ENCODE assay signal across 8 cellular contexts in genomic region chr6:166627875-166628849, GRCh38. TPM values are rescaled to one million over a fixed set of nuclear protein-coding genes. Genes with fewer than 3 reads are reported as not detected.
A peak's percentile ranks its signal among the peaks of the same experiment; 100 is the strongest.
DNase-seq lines count a peak whose midpoint lies in the region; ATAC-seq and TF ChIP-seq lines count a peak whose summit lies in the region.

No MANE protein-coding gene starts in this region.

- peak overlapping the region; percentile 88 for H3K4me3 Mint-ChIP-seq in activated naive CD8-positive, alpha-beta T cell treated with anti-CD3 and anti-CD28 coated beads, Interleukin-2, amount 50 U/mL, for 24 hours

- H4K20me1 ChIP-seq in SK-N-SH (ENCODE audit: insufficient read depth), result no peaks in the 10 kb centered on the region

- TF ChIP-seq CTCF in SK-N-SH (IDR thresholded peaks at IDR 0.05) (no peak), left ventricle myocardium inferior (IDR thresholded peaks at IDR 0.05; ENCODE audit: borderline replicate concordance) (no peak), psoas muscle (IDR thresholded peaks at IDR 0.05) (no peak)

- POLR2A ChIA-PET in SK-N-SH (lab: Yijun Ruan, JAX), result interaction anchor here (0.6 to 2.5 kb wide), 4 partner anchors 25 to 193 kb away, joined by 3 to 14 read pairs (median 6); no protein-coding TSS in a partner anchor

- H3K4me3 ChIP-seq in SK-N-SH (ENCODE audit: low read depth in 2 of 2, low read length in 1 of 2) (peak overlapping the region; percentile 63 to 75), left ventricle myocardium inferior (peak overlapping the region; percentile 93), psoas muscle (peak overlapping the region; percentile 82)

- CTCF ChIA-PET in SK-N-SH (lab: Yijun Ruan, JAX), result interaction anchor here (1.4 kb wide), 1 partner anchor 142 kb away, joined by 4 read pairs; no protein-coding TSS in a partner anchor

- peak in 1 of 2 experiments; percentile 39; a peak in 1 of 4 replicates for TF ChIP-seq EP300 in SK-N-SH (IDR thresholded peaks at IDR 0.05; ENCODE audit: borderline replicate concordance in 1 of 2, low read depth in 1 of 2, low read length in 1 of 2)

- DNase-seq in Daoy (ENCODE audit: low read depth), result peak; percentile 28
- DNase-seq in SK-N-SH, result peak; percentile 80
- DNase-seq in activated naive CD8-positive, alpha-beta T cell treated with anti-CD3 and anti-CD28 coated beads, Interleukin-2, amount 50 U/mL, for 24 hours, result peak; percentile 56
- DNase-seq in left ventricle myocardium inferior, result peak; percentile 87
- DNase-seq in psoas muscle, result peak; percentile 74 to 84
- DNase-seq in KBM-7, result no peak

- H3K27me3 ChIP-seq in SK-N-SH (ENCODE audit: insufficient read depth), result no peaks in the 10 kb centered on the region
- no peaks in the 10 kb centered on the region for H3K27me3 ChIP-seq in left ventricle myocardium inferior (ENCODE audit: low read depth)
- H3K27me3 ChIP-seq in psoas muscle (ENCODE audit: insufficient read depth in 3 of 3, low read length in 2 of 3), result no peaks in the 10 kb centered on the region

- H3K4me1 ChIP-seq in SK-N-SH (ENCODE audit: control insufficient read depth in 1 of 2, insufficient read depth in 2 of 2, low read depth in 1 of 2, low read length in 1 of 2) (peaks cover 10 to 26% of the 10 kb centered on the region in 2 experiments), left ventricle myocardium inferior (peaks cover 78% of the 10 kb centered on the region), psoas muscle (peaks cover 55% of the 10 kb centered on the region)

- peak overlapping the region; percentile 88 for H3K9ac ChIP-seq in SK-N-SH

- in situ Hi-C loops in KBM-7 (cut with MboI; ENCODE audit: low pct_unique_long_range_greater_than_20kb, low sequenced_read_pairs), result no loop called here

- H3K4me1 Mint-ChIP-seq in activated naive CD8-positive, alpha-beta T cell treated with anti-CD3 and anti-CD28 coated beads, Interleukin-2, amount 50 U/mL, for 24 hours, result peaks cover 18% of the 10 kb centered on the region

- intact Hi-C loops in left ventricle myocardium inferior (cut with micrococcal nuclease), result no loop called here
- intact Hi-C loops in psoas muscle (cut with DNase I), result loop anchor here (5.0 kb wide), 2 partner anchors 66 to 71 kb away; no protein-coding TSS in a partner anchor

- peak overlapping the region; percentile 67 for H2AFZ ChIP-seq in SK-N-SH (ENCODE audit: low read depth)

- no peaks in the 10 kb centered on the region for H3K36me3 ChIP-seq in KOPT-K1 (ENCODE audit: insufficient read depth, low read length)
- no peaks in the 10 kb centered on the region for H3K36me3 ChIP-seq in SK-N-SH (replicated peaks in 1 of 2; ENCODE audit: control insufficient read depth in 1 of 2, insufficient read depth in 2 of 2, low read length in 1 of 2)
- H3K36me3 ChIP-seq in left ventricle myocardium inferior, result no peaks in the 10 kb centered on the region
- H3K36me3 ChIP-seq in psoas muscle (ENCODE audit: insufficient read depth in 1 of 2, low read depth in 1 of 2), result no peaks in the 10 kb centered on the region

- H3K27me3 Mint-ChIP-seq in activated naive CD8-positive, alpha-beta T cell treated with anti-CD3 and anti-CD28 coated beads, Interleukin-2, amount 50 U/mL, for 24 hours, result peaks cover 42% of the 10 kb centered on the region

- no peak; the same call in 1 of the 2 replicates for TF ChIP-seq RAD21 in SK-N-SH (IDR thresholded peaks at IDR 0.05; ENCODE audit: low read length)

- H3K27ac ChIP-seq in KOPT-K1 (ENCODE audit: low read depth, low read length, poor library complexity, severe bottlenecking) (peak overlapping the region; percentile 20), SK-N-SH (ENCODE audit: low read depth in 2 of 2, low read length in 1 of 2) (peak overlapping the region; percentile 89 to 97), left ventricle myocardium inferior (replicated peaks) (peak overlapping the region; percentile 98), psoas muscle (peak overlapping the region; percentile 98)

- H3K36me3 Mint-ChIP-seq in activated naive CD8-positive, alpha-beta T cell treated with anti-CD3 and anti-CD28 coated beads, Interleukin-2, amount 50 U/mL, for 24 hours (ENCODE audit: low read depth), result no peaks in the 10 kb centered on the region

- H3K4me2 ChIP-seq in SK-N-SH, result peak overlapping the region; percentile 97

- peaks cover 35% of the 10 kb centered on the region for H3K79me2 ChIP-seq in SK-N-SH (ENCODE audit: insufficient read depth)

- H3K9me2 ChIP-seq in SK-N-SH, result no peaks in the 10 kb centered on the region

- H3K27ac Mint-ChIP-seq in activated naive CD8-positive, alpha-beta T cell treated with anti-CD3 and anti-CD28 coated beads, Interleukin-2, amount 50 U/mL, for 24 hours, result peak overlapping the region; percentile 34

- 33% methylated on average over 51 of the region's 62 CpGs for WGBS in SK-N-SH (ENCODE audit: low lambda C conversion rate)
- 1 to 3% (median 2%) methylated on average over 52 to 62 of the region's 62 CpGs for WGBS in psoas muscle, 3 donors

- H3K9me3 ChIP-seq in KOPT-K1 (ENCODE audit: insufficient read depth, low read length, poor library complexity, severe bottlenecking), result no peaks in the 10 kb centered on the region
- no peaks in the 10 kb centered on the region for H3K9me3 ChIP-seq in SK-N-SH
- H3K9me3 ChIP-seq in left ventricle myocardium inferior (replicated peaks), result no peaks in the 10 kb centered on the region
- no peaks in the 10 kb centered on the region for H3K9me3 ChIP-seq in psoas muscle

- no peaks in the 10 kb centered on the region for H3K9me3 Mint-ChIP-seq in activated naive CD8-positive, alpha-beta T cell treated with anti-CD3 and anti-CD28 coated beads, Interleukin-2, amount 50 U/mL, for 24 hours

- peaks cover 17% of the 10 kb centered on the region for H3F3A ChIP-seq in SK-N-SH (replicated peaks; ENCODE audit: insufficient read depth)

- ATAC-seq in GM21825 (IDR thresholded peaks at IDR 0.05; ENCODE audit: unreplicated experiment), result peak; percentile 26
- peak; percentile 23 for ATAC-seq in activated naive CD8-positive, alpha-beta T cell treated with anti-CD3 and anti-CD28 coated beads, Interleukin-2, amount 50 U/mL, for 24 hours
- peak; percentile 13 to 57 (median 33) for ATAC-seq in psoas muscle

TF ChIP-seq in SK-N-SH, 30 proteins besides CTCF, POLR2A, EP300 and RAD21 (continues in another document):
- 0 out of 2 replicates have a peak, but pooled peaks have one; percentile 2 for TF ChIP-seq YY1 (IDR thresholded peaks at IDR 0.05; ENCODE audit: low read depth)
- TF ChIP-seq GATA2 (CRISPR knock-in tag; IDR thresholded peaks at IDR 0.05), result peak; percentile 55; the same call in 1 of the 2 replicates
- TF ChIP-seq GABPA (IDR thresholded peaks at IDR 0.05; ENCODE audit: low read depth), result no peak
- TF ChIP-seq POLR2AphosphoS5 (IDR thresholded peaks at IDR 0.05; ENCODE audit: low read depth, low read length), result no peak
- no peak for TF ChIP-seq FOSL2 (IDR thresholded peaks at IDR 0.05; ENCODE audit: borderline replicate concordance, low read depth)
- no peak for TF ChIP-seq TAF1 (IDR thresholded peaks at IDR 0.05; ENCODE audit: borderline replicate concordance, low read depth, low read length)
- TF ChIP-seq RCOR1 (IDR thresholded peaks at IDR 0.05; ENCODE audit: low read length), result no peak
- TF ChIP-seq JUND (IDR thresholded peaks at IDR 0.05), result no peak; the same call in 1 of the 2 replicates
- TF ChIP-seq MEF2A (IDR thresholded peaks at IDR 0.05; ENCODE audit: borderline replicate concordance, low read depth), result no peak
- no peak for TF ChIP-seq NRF1 (IDR thresholded peaks at IDR 0.05; ENCODE audit: low read depth, low read length)
- TF ChIP-seq REST (IDR thresholded peaks at IDR 0.05; ENCODE audit: low read depth, low read length), result no peak
- TF ChIP-seq SIN3A (IDR thresholded peaks at IDR 0.05; ENCODE audit: borderline replicate concordance, low read depth, low read length), result no peak
- TF ChIP-seq FOXM1 (IDR thresholded peaks at IDR 0.05; ENCODE audit: low read depth), result no peak

RNA-seq across cellular contexts. Expression of gene RPS6KA2, which starts 1.1 kb away (rescaled TPM):
- 5.5 and 6.7 TPM in 2 replicates for total RNA-seq in Daoy (2014; rRNA removed; shearing (Covaris generic))
- 59.5 and 60.3 TPM in 2 replicates for polyA plus RNA-seq in SK-N-SH (2012; rRNA removed)
- 51.5 and 62.1 TPM in 2 replicates for polyA plus RNA-seq in SK-N-SH (2012; cell fraction: cytosol; rRNA removed)
- 47.9 and 50.9 TPM in 2 replicates for polyA plus RNA-seq in SK-N-SH (2012; cell fraction: nucleus; rRNA removed)
- total RNA-seq in left ventricle myocardium inferior, result 77.2 TPM
- 10 to 100 TPM; 14.2 to 40.4 (median 28.4) TPM for total RNA-seq in psoas muscle
- polyA plus RNA-seq in psoas muscle, result 10 to 100 TPM in 1 of 3 donors, 1 to 10 TPM in 2; 7.8 to 26.7 (median 8.0) TPM

RNA-seq across cellular contexts. Expression of gene RAMACL, which starts 41.7 kb away (rescaled TPM):
- 0.34 and 0.86 TPM in 2 replicates for total RNA-seq in Daoy (2014; rRNA removed; shearing (Covaris generic))
- polyA plus RNA-seq in SK-N-SH (2012; rRNA removed), result 0.10 and 0.39 TPM in 2 replicates
- 0.46 and 0.81 TPM in 2 replicates for polyA plus RNA-seq in SK-N-SH (2012; cell fraction: cytosol; rRNA removed)
- polyA plus RNA-seq in SK-N-SH (2012; cell fraction: nucleus; rRNA removed), result 0.95 and 1.4 TPM in 2 replicates
- total RNA-seq in left ventricle myocardium inferior, result 0.77 TPM
- total RNA-seq in psoas muscle, result 1 to 10 TPM in 1 of 4 donors, under 1 TPM in 3; 0.17 to 1.3 (median 0.72) TPM
- under 1 TPM; 0.25 to 0.48 (median 0.38) TPM for polyA plus RNA-seq in psoas muscle

Comparison
In these comparisons a context has a peak if more than half of its experiments do, and no peak if none do; other contexts are left out.
1. H3K27ac ChIP-seq: peak in every context shown above with its lines; median percentile 98 in left ventricle myocardium inferior; 98 in psoas muscle; 93 in SK-N-SH; 20 in KOPT-K1.